2 cellular contexts compared by ENCODE assay signal in genomic region chr12:132463284-132463924, GRCh38.
A peak's percentile ranks its signal among the peaks of the same experiment; 100 is the strongest.
TF ChIP-seq lines count a peak whose summit lies in the region.

No MANE protein-coding gene starts in this region.

TF ChIP-seq in HEK293, 187 proteins besides CTCF, POLR2A, EP300 and RAD21:
- peak; percentile 92 for TF ChIP-seq ZNF513 (tag by site-specific recombination; IDR thresholded peaks at IDR 0.05)

TF ChIP-seq in K562, 482 proteins besides CTCF, POLR2A, EP300 and RAD21:
- peak in 1 of 2 experiments; percentile 36; a peak in 2 of 4 replicates for TF ChIP-seq KDM1A (IDR thresholded peaks at IDR 0.05)
- TF ChIP-seq HDAC1 (IDR thresholded peaks at IDR 0.05), result peak in 1 of 2 experiments; percentile 66; a peak in 2 of 4 replicates
- 0 out of 2 replicates have a peak, but pooled peaks have one; percentile 29 for TF ChIP-seq EHMT2 (IDR thresholded peaks at IDR 0.05)
TF ChIP-seq in K562: peak in this region for 3; not testable (repeated sequence) for 479.
